In the genomic region with DNA sequence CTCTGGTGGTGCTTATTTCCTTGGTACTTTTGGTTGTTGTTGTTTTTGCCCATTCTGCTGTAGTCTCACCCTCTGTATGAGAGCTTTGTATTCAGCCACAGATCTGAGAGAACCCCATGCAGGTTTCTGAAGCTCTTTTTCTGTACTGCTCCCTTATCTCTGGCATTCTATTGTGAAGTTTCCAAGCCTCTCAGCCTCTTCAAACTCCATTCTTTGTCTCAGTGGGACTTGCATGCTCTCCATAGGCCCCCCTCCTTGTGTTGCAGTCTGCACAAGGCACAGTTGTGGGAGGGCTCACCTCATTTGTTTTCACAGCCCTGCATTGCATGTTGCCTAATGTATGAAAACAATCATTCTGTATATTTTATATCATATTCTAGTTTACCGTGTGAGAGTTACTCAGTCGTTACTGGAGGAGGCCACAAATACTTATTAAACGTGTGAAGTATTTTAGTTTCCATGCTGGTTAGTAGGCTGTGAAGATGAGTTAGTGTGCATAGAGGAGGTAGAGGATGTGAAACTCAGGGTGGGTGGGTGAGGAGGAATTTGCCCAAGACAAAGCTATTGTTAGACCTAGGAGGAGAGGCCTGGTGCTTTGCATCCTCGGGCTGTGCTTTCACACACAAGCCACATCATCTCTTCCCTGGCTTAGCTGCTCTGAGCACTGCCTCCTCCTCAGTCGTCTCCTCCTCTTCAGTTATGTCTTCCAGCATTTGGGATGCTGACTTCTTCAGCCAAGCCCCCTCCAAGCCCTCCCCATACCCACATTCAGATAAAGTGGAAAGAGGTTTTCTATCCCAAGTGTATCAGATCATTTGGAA, we compare ENCODE assay signal across 8 cellular contexts. TPM values are rescaled to one million over a fixed set of nuclear protein-coding genes. Genes with fewer than 3 reads are reported as not detected.
DNase-seq lines count a peak whose midpoint lies in the region; ATAC-seq and TF ChIP-seq lines count a peak whose summit lies in the region.

No MANE protein-coding gene starts in this region.

- H3K27ac ChIP-seq in CD4-positive, CD25-positive, alpha-beta regulatory T cell (ENCODE audit: insufficient read depth, low read length, poor library complexity, severe bottlenecking), result peak overlapping the region; percentile 85
- no peak overlapping the region for H3K27ac ChIP-seq in testis

- H3K27me3 Mint-ChIP-seq in CD4-positive, CD25-positive, alpha-beta regulatory T cell, result peaks cover 6% of the 10 kb centered on the region
- no peaks in the 10 kb centered on the region for H3K27me3 Mint-ChIP-seq in type B pancreatic cell

- H3K4me1 Mint-ChIP-seq in CD4-positive, CD25-positive, alpha-beta regulatory T cell, result peaks cover 45 to 96% (median 83%) of the 10 kb centered on the region in 4 donors
- H3K4me1 Mint-ChIP-seq in type B pancreatic cell (ENCODE audit: unreplicated experiment), result peaks cover 29% of the 10 kb centered on the region

- peak overlapping the region; percentile 93 to 98 (median 95) for H3K27ac Mint-ChIP-seq in CD4-positive, CD25-positive, alpha-beta regulatory T cell
- H3K27ac Mint-ChIP-seq in activated naive CD4-positive, alpha-beta T cell treated with anti-CD3 and anti-CD28 coated beads, Interleukin-2, amount 50 U/mL, for 72 hours, result peak overlapping the region; percentile 96 to 100
- peak overlapping the region; percentile 65 for H3K27ac Mint-ChIP-seq in type B pancreatic cell

- H3K4me1 ChIP-seq in CD4-positive, CD25-positive, alpha-beta regulatory T cell (ENCODE audit: control insufficient read depth, insufficient read depth, low read length, poor library complexity, severe bottlenecking), result peaks cover 93% of the 10 kb centered on the region
- H3K4me1 ChIP-seq in testis, result peaks cover 15% of the 10 kb centered on the region

- TF ChIP-seq CTCF in type B pancreatic cell (conservative IDR thresholded peaks at IDR 0.05), result no peak
- no peak for TF ChIP-seq CTCF in testis (IDR thresholded peaks at IDR 0.05)

- ATAC-seq in CD4-positive, CD25-positive, alpha-beta regulatory T cell (ENCODE audit: low read depth in 2 of 2), result no peak
- ATAC-seq in GM19455 (IDR thresholded peaks at IDR 0.05; ENCODE audit: unreplicated experiment) (peak; percentile 29), HG03571 (IDR thresholded peaks at IDR 0.05; ENCODE audit: unreplicated experiment) (peak; percentile 30)
- ATAC-seq in activated naive CD4-positive, alpha-beta T cell treated with anti-CD3 and anti-CD28 coated beads, Interleukin-2, amount 50 U/mL, for 72 hours, result peak; percentile 17 to 35

- WGBS in testis, 2 donors, result 68 to 72% methylated on average over 5 of the region's 5 CpGs

- no peaks in the 10 kb centered on the region for H3K36me3 ChIP-seq in CD4-positive, CD25-positive, alpha-beta regulatory T cell (ENCODE audit: control insufficient read depth, insufficient read depth, low read length)
- H3K36me3 ChIP-seq in testis (ENCODE audit: low read depth, missing control alignments), result no peaks in the 10 kb centered on the region

- intact Hi-C loops in testis (cut with DNase I; ENCODE audit: low total_unique reads), result loop anchor here (5.0 kb wide), 1 partner anchor 183 kb away; no protein-coding TSS in a partner anchor

- H3K4me3 Mint-ChIP-seq in CD4-positive, CD25-positive, alpha-beta regulatory T cell, result peak overlapping the region; percentile 35 to 81 (median 81)
- H3K4me3 Mint-ChIP-seq in type B pancreatic cell, result no peak overlapping the region

- H3K27me3 ChIP-seq in CD4-positive, CD25-positive, alpha-beta regulatory T cell (ENCODE audit: control insufficient read depth, insufficient read depth, low read length), result no peaks in the 10 kb centered on the region
- no peaks in the 10 kb centered on the region for H3K27me3 ChIP-seq in testis

- no peak for TF ChIP-seq POLR2A in testis (IDR thresholded peaks at IDR 0.05)

- peaks cover 0 to 9% (median 0%) of the 10 kb centered on the region in 7 donors for H3K9me3 Mint-ChIP-seq in CD4-positive, CD25-positive, alpha-beta regulatory T cell
- H3K9me3 Mint-ChIP-seq in activated naive CD4-positive, alpha-beta T cell treated with anti-CD3 and anti-CD28 coated beads, Interleukin-2, amount 50 U/mL, for 72 hours, result peaks cover 5 to 7% of the 10 kb centered on the region in 2 donors
- H3K9me3 Mint-ChIP-seq in type B pancreatic cell, result no peaks in the 10 kb centered on the region

- DNase-seq in CD4-positive, CD25-positive, alpha-beta regulatory T cell, result peak in 1 of 3 donors; percentile 66
- DNase-seq in activated naive CD4-positive, alpha-beta T cell treated with anti-CD3 and anti-CD28 coated beads, Interleukin-2, amount 50 U/mL, for 72 hours (ENCODE audit: low spot score in 2 of 2), result peak in 1 of 2 donors; percentile 50
- no peak for DNase-seq in type B pancreatic cell (ENCODE audit: extremely low spot score, unreplicated experiment)
- no peak for DNase-seq in NCI-H2196 treated with DMSO at 0.1 percent for 48 hours (lab: John Stamatoyannopoulos, UW; ENCODE audit: unreplicated experiment)
- DNase-seq in testis, result no peak
- DNase-seq in NCI-H510A (lab: John Stamatoyannopoulos, UW), result no peak

- no peaks in the 10 kb centered on the region for H3K9me3 ChIP-seq in CD4-positive, CD25-positive, alpha-beta regulatory T cell (ENCODE audit: control insufficient read depth in 2 of 2, low read length in 2 of 2)
- H3K9me3 ChIP-seq in testis, result no peaks in the 10 kb centered on the region

- H3K36me3 Mint-ChIP-seq in CD4-positive, CD25-positive, alpha-beta regulatory T cell, result no peaks in the 10 kb centered on the region
- H3K36me3 Mint-ChIP-seq in activated naive CD4-positive, alpha-beta T cell treated with anti-CD3 and anti-CD28 coated beads, Interleukin-2, amount 50 U/mL, for 72 hours, result peaks cover 0 to 12% of the 10 kb centered on the region in 2 donors
- H3K36me3 Mint-ChIP-seq in type B pancreatic cell, result peaks cover 4% of the 10 kb centered on the region

- peak overlapping the region; percentile 47 for H3K4me3 ChIP-seq in CD4-positive, CD25-positive, alpha-beta regulatory T cell (ENCODE audit: low read depth, low read length)
- no peak overlapping the region for H3K4me3 ChIP-seq in testis

RNA-seq across cellular contexts. Expression of a gene that starts 7.8 kb away (rescaled TPM):
- total RNA-seq in CD4-positive, CD25-positive, alpha-beta regulatory T cell, result 5.0 TPM
- 10 to 100 TPM in 2 of 4 donors, 1 to 10 TPM in 2; 7.6 to 15.8 (median 12.5) TPM for polyA plus RNA-seq in CD4-positive, CD25-positive, alpha-beta regulatory T cell
- 10 to 100 TPM; 13.8 to 25.0 TPM for total RNA-seq in activated naive CD4-positive, alpha-beta T cell treated with anti-CD3 and anti-CD28 coated beads, Interleukin-2, amount 50 U/mL, for 72 hours
- total RNA-seq in type B pancreatic cell (ENCODE audit: low replicate concordance), result 0.72 and 3.4 TPM in 2 replicates
- total RNA-seq in testis, result 1 to 10 TPM in 1 of 2 donors, under 1 TPM in 1; 0.55 to 5.0 TPM
- 4.3 TPM for polyA plus RNA-seq in testis (ENCODE audit: insufficient read depth, low read depth, low replicate concordance)

RNA-seq across cellular contexts. Expression of a gene that starts 19.2 kb away (rescaled TPM):
- total RNA-seq in CD4-positive, CD25-positive, alpha-beta regulatory T cell, result 83.8 TPM
- polyA plus RNA-seq in CD4-positive, CD25-positive, alpha-beta regulatory T cell, result 100 to 1,000 TPM in 3 of 4 donors, 10 to 100 TPM in 1; 85.6 to 196 (median 119) TPM
- 100 to 1,000 TPM; 213 to 221 TPM for total RNA-seq in activated naive CD4-positive, alpha-beta T cell treated with anti-CD3 and anti-CD28 coated beads, Interleukin-2, amount 50 U/mL, for 72 hours
- 6.3 and 12.7 TPM in 2 replicates for total RNA-seq in type B pancreatic cell (ENCODE audit: low replicate concordance)
- total RNA-seq in testis, result 10 to 100 TPM; 21.2 to 22.9 TPM
- polyA plus RNA-seq in testis (ENCODE audit: insufficient read depth, low read depth, low replicate concordance), result 38.8 TPM

Comparison
In these comparisons a context has a peak if more than half of its experiments do, and no peak if none do; other contexts are left out.
1. ATAC-seq: peak in GM19455 (single experiment), HG03571 (single experiment) and activated naive CD4-positive, alpha-beta T cell treated with anti-CD3 and anti-CD28 coated beads, Interleukin-2, amount 50 U/mL, for 72 hours (2 of 2); none in CD4-positive, CD25-positive, alpha-beta regulatory T cell (0 of 2).
2. Peak in every context shown above with its lines, with median percentiles within 50 percentile points of each other: H3K27ac Mint-ChIP-seq.